In genomic region chr17:73166731-73167581, GRCh38 we compare ENCODE assay signal across 8 cellular contexts. TPM values are rescaled to one million over a fixed set of nuclear protein-coding genes. Genes with fewer than 3 reads are reported as not detected.
A peak's percentile ranks its signal among the peaks of the same experiment; 100 is the strongest.
DNase-seq lines count a peak whose midpoint lies in the region; TF ChIP-seq lines count a peak whose summit lies in the region.

No MANE protein-coding gene starts in this region.

- peak overlapping the region; percentile 68 for H3K9ac ChIP-seq in KMS-11
- no peak overlapping the region for H3K9ac ChIP-seq in smooth muscle cell (ENCODE audit: low read depth)

- peaks cover 50% of the 10 kb centered on the region for H3K4me1 ChIP-seq in KMS-11 (ENCODE audit: low read depth, poor library complexity, severe bottlenecking)
- H3K4me1 ChIP-seq in smooth muscle cell (ENCODE audit: low read depth) = peaks cover 3% of the 10 kb centered on the region

- peaks cover 12% of the 10 kb centered on the region for H3K27me3 ChIP-seq in KMS-11 (ENCODE audit: insufficient read depth, low read depth)
- peaks cover 62% of the 10 kb centered on the region for H3K27me3 ChIP-seq in smooth muscle cell (ENCODE audit: low read depth)

- peak overlapping the region; percentile 91 for H3K27ac ChIP-seq in KMS-11
- no peak overlapping the region for H3K27ac ChIP-seq in coronary artery
- no peak overlapping the region for H3K27ac ChIP-seq in smooth muscle cell (ENCODE audit: low read depth)

- H4K20me1 ChIP-seq in KMS-11 (ENCODE audit: insufficient read depth) (no peaks in the 10 kb centered on the region), smooth muscle cell (ENCODE audit: low read depth) (no peaks in the 10 kb centered on the region)

- H3K4me2 ChIP-seq in KMS-11 = peak overlapping the region; percentile 97
- H3K4me2 ChIP-seq in smooth muscle cell = peak overlapping the region; percentile 97

- no peaks in the 10 kb centered on the region; the same call in 1 of the 2 replicates for H3K79me2 ChIP-seq in KMS-11 (ENCODE audit: insufficient read depth, low read depth)
- no peaks in the 10 kb centered on the region for H3K79me2 ChIP-seq in smooth muscle cell (ENCODE audit: low read depth)

- TF ChIP-seq CTCF in KMS-11 (conservative IDR thresholded peaks at IDR 0.05; ENCODE audit: low read depth, low read length) = no peak; the same call in 1 of the 2 replicates
- no peak for TF ChIP-seq CTCF in coronary artery (IDR thresholded peaks at IDR 0.05)
- TF ChIP-seq CTCF in smooth muscle cell (IDR thresholded peaks at IDR 0.05; ENCODE audit: borderline replicate concordance, insufficient read depth, poor library complexity, severe bottlenecking) = no peak

- H3K4me3 ChIP-seq in KMS-11 (IDR thresholded peaks at IDR 0.05; ENCODE audit: insufficient read depth, low read depth, low read length) (no peak overlapping the region), coronary artery (peak overlapping the region; percentile 59), smooth muscle cell (peak overlapping the region; percentile 60)

- no peaks in the 10 kb centered on the region for H3F3A ChIP-seq in smooth muscle cell (ENCODE audit: low read depth)

- 69% methylated on average over 8 of the region's 8 CpGs for WGBS in smooth muscle cell (ENCODE audit: low lambda C conversion rate)

- no peaks in the 10 kb centered on the region for H3K9me3 ChIP-seq in smooth muscle cell (replicated peaks; ENCODE audit: low read depth)

- DNase-seq in stimulated activated CD4-positive, alpha-beta T cell treated with anti-CD3 and anti-CD28 coated beads, Interleukin-15, amount 100 ng/mL, for 24 hours = peak; percentile 22
- DNase-seq in stimulated activated CD4-positive, alpha-beta T cell treated with anti-CD3 and anti-CD28 coated beads, Interleukin-4, amount 100 ng/mL, for 4 hours = no peak
- DNase-seq in coronary artery (ENCODE audit: low spot score) (no peak), smooth muscle cell (lab: John Stamatoyannopoulos, UW; ENCODE audit: unreplicated experiment) (no peak), mesenteric fat pad (ENCODE audit: low spot score) (no peak), hypothalamus (lab: John Stamatoyannopoulos, UW) (no peak), 8988T (no peak)

- H2AFZ ChIP-seq in KMS-11 (ENCODE audit: low read depth) (no peak overlapping the region), smooth muscle cell (ENCODE audit: low read depth) (no peak overlapping the region)

- H3K36me3 ChIP-seq in KMS-11 (ENCODE audit: insufficient read depth) (no peaks in the 10 kb centered on the region), smooth muscle cell (ENCODE audit: low read depth) (no peaks in the 10 kb centered on the region)

RNA-seq across cellular contexts. Expression of gene SSTR2, which starts 2.1 kb away (rescaled TPM):
- total RNA-seq in smooth muscle cell (0.04 and 0.45 TPM in 2 replicates), mesenteric fat pad (5.7 TPM)
- 0.83 TPM in 1 of 2 replicates, not detected in the other for polyA plus RNA-seq in smooth muscle cell

RNA-seq across cellular contexts. Expression of gene COG1, which starts 25.9 kb away (rescaled TPM):
- total RNA-seq in smooth muscle cell = 23.1 and 29.4 TPM in 2 replicates
- 37.8 and 45.8 TPM in 2 replicates for polyA plus RNA-seq in smooth muscle cell
- total RNA-seq in mesenteric fat pad = 34.8 TPM
